In genomic region chr22:23837911-23838685, GRCh38 we compare ENCODE assay signal across 8 cellular contexts. TPM values are rescaled to one million over a fixed set of nuclear protein-coding genes. Genes with fewer than 3 reads are reported as not detected.
A peak's percentile ranks its signal among the peaks of the same experiment; 100 is the strongest.
DNase-seq lines count a peak whose midpoint lies in the region; ATAC-seq and TF ChIP-seq lines count a peak whose summit lies in the region.

No MANE protein-coding gene starts in this region.

- peak overlapping the region in 1 of 2 donors; percentile 83 for H3K4me3 ChIP-seq in CD4-positive, alpha-beta memory T cell (ENCODE audit: low read length in 2 of 2)
- H3K4me3 ChIP-seq in hepatocyte (no peak overlapping the region), suprapubic skin (peak overlapping the region; percentile 44)

- H3K27me3 ChIP-seq in CD4-positive, alpha-beta memory T cell (ENCODE audit: insufficient read depth, low read length): no peaks in the 10 kb centered on the region
- H3K27me3 ChIP-seq in hepatocyte (no peaks in the 10 kb centered on the region), suprapubic skin (no peaks in the 10 kb centered on the region)

- no peak for TF ChIP-seq EP300 in suprapubic skin (IDR thresholded peaks at IDR 0.05)

- peak overlapping the region; percentile 24 for H3K27ac ChIP-seq in CD4-positive, alpha-beta memory T cell (ENCODE audit: low read depth, low read length)
- no peak overlapping the region for H3K27ac ChIP-seq in hepatocyte
- no peak overlapping the region for H3K27ac ChIP-seq in suprapubic skin

- no peaks in the 10 kb centered on the region for H3K79me2 ChIP-seq in hepatocyte

- no peak overlapping the region for H2AFZ ChIP-seq in hepatocyte

- peaks cover 14 to 30% (median 20%) of the 10 kb centered on the region in 4 donors for H3K4me1 Mint-ChIP-seq in CD4-positive, alpha-beta memory T cell

- H3K9me3 ChIP-seq in CD4-positive, alpha-beta memory T cell (ENCODE audit: control insufficient read depth in 1 of 2, low read length in 2 of 2): no peaks in the 10 kb centered on the region
- no peaks in the 10 kb centered on the region for H3K9me3 ChIP-seq in hepatocyte (ENCODE audit: low read depth)
- no peaks in the 10 kb centered on the region for H3K9me3 ChIP-seq in suprapubic skin

- peak overlapping the region; percentile 85 to 96 (median 90) for H3K4me3 Mint-ChIP-seq in CD4-positive, alpha-beta memory T cell

- H3K27ac Mint-ChIP-seq in CD4-positive, alpha-beta memory T cell: peak overlapping the region; percentile 83 to 93 (median 88)

- no peak for DNase-seq in CD4-positive, alpha-beta memory T cell
- no peak for DNase-seq in hepatocyte (ENCODE audit: low spot score)
- DNase-seq in suprapubic skin (ENCODE audit: low spot score in 2 of 2): no peak
- DNase-seq in NCI-H1105 (lab: John Stamatoyannopoulos, UW): no peak
- no peak for DNase-seq in activated effector memory CD4-positive, alpha-beta T cell treated with anti-CD3 and anti-CD28 coated beads, Interleukin-2, amount 50 U/mL, for 16 hours
- DNase-seq in midbrain (lab: John Stamatoyannopoulos, UW): no peak

- intact Hi-C loops in CD4-positive, alpha-beta memory T cell (cut with micrococcal nuclease): loop anchor here (2.0 to 10.0 kb wide), 3 partner anchors 65 to 143 kb away; partner anchors contain the start of genes MMP11 and RGL4

- H3K4me1 ChIP-seq in CD4-positive, alpha-beta memory T cell (ENCODE audit: insufficient read depth, low read length): peaks cover 14% of the 10 kb centered on the region
- H3K4me1 ChIP-seq in hepatocyte (ENCODE audit: insufficient read depth) (peaks cover 25% of the 10 kb centered on the region), suprapubic skin (peaks cover 29% of the 10 kb centered on the region)

- peak; percentile 4 for ATAC-seq in GM21528 (IDR thresholded peaks at IDR 0.05; ENCODE audit: low FRiP score, unreplicated experiment)

- H3K36me3 ChIP-seq in CD4-positive, alpha-beta memory T cell (ENCODE audit: insufficient read depth, low read length): peaks cover 10% of the 10 kb centered on the region
- no peaks in the 10 kb centered on the region for H3K36me3 ChIP-seq in hepatocyte (replicated peaks; ENCODE audit: insufficient read depth, low read depth)
- H3K36me3 ChIP-seq in suprapubic skin: peaks cover 27% of the 10 kb centered on the region

- no peak for TF ChIP-seq CTCF in hepatocyte (IDR thresholded peaks at IDR 0.05; ENCODE audit: poor library complexity)
- no peak for TF ChIP-seq CTCF in suprapubic skin (IDR thresholded peaks at IDR 0.05)

- peak; percentile 21; the same call in 1 of the 2 replicates for TF ChIP-seq POLR2A in Raji (IDR thresholded peaks at IDR 0.05; ENCODE audit: insufficient read depth, low read depth, low read length)
- TF ChIP-seq POLR2A in suprapubic skin (IDR thresholded peaks at IDR 0.05): no peak

- POLR2A ChIA-PET in CD4-positive, alpha-beta memory T cell (lab: Charles Lee; ENCODE audit: partially characterized antibody): interaction anchor here (1.0 to 1.9 kb wide), 2 partner anchors 20 to 56 kb away, joined by 3 to 16 read pairs; partner anchors contain the start of genes MIF and SLC2A11

- no peaks in the 10 kb centered on the region for H4K20me1 ChIP-seq in hepatocyte (ENCODE audit: insufficient read depth, poor library complexity, severe bottlenecking)

- H3K9me3 Mint-ChIP-seq in CD4-positive, alpha-beta memory T cell: peaks cover 0 to 3% (median 0%) of the 10 kb centered on the region in 8 donors

- no peaks in the 10 kb centered on the region for H3K27me3 Mint-ChIP-seq in CD4-positive, alpha-beta memory T cell

- WGBS in hepatocyte (ENCODE audit: low lambda C conversion rate, missing lambda C conversion rate): 34% methylated on average over 41 of the region's 41 CpGs
- 58% methylated on average over 23 of the region's 41 CpGs for WGBS in suprapubic skin

- H3K4me2 ChIP-seq in hepatocyte: peak overlapping the region; percentile 81

- no peaks in the 10 kb centered on the region for H3K9me2 ChIP-seq in hepatocyte (replicated peaks; ENCODE audit: insufficient read depth)

- peaks cover 0 to 8% of the 10 kb centered on the region in 2 donors for H3K36me3 Mint-ChIP-seq in CD4-positive, alpha-beta memory T cell

- CTCF ChIA-PET in CD4-positive, alpha-beta memory T cell (lab: Charles Lee; ENCODE audit: partially characterized antibody): no interaction called here

RNA-seq across cellular contexts. Expression of gene DERL3, which starts 0.7 kb away (rescaled TPM):
- 1 to 10 TPM; 1.9 to 2.9 TPM for total RNA-seq in CD4-positive, alpha-beta memory T cell
- 1 to 10 TPM in 1 of 2 donors, under 1 TPM in 1; 0.25 to 1.5 TPM for polyA plus RNA-seq in CD4-positive, alpha-beta memory T cell
- total RNA-seq in hepatocyte (1.6 and 1.8 TPM in 2 replicates), suprapubic skin (under 1 TPM in 3 of 4 donors, not detected in 1; 0.34 to 0.94 (median 0.56) TPM)
- 5.1 and 6.1 TPM in 2 replicates for polyA plus RNA-seq in hepatocyte

RNA-seq across cellular contexts. Expression of gene SLC2A11, which starts 19.6 kb away (rescaled TPM):
- total RNA-seq in CD4-positive, alpha-beta memory T cell: 10 to 100 TPM; 24.5 to 27.2 TPM
- polyA plus RNA-seq in CD4-positive, alpha-beta memory T cell: 1 to 10 TPM; 3.9 to 5.0 TPM
- total RNA-seq in hepatocyte (11.6 and 15.0 TPM in 2 replicates), suprapubic skin (10 to 100 TPM in 2 of 4 donors, 1 to 10 TPM in 2; 3.2 to 12.5 (median 8.7) TPM)
- 15.0 and 20.9 TPM in 2 replicates for polyA plus RNA-seq in hepatocyte

RNA-seq across cellular contexts. Expression of gene SMARCB1, which starts 51.3 kb away (rescaled TPM):
- total RNA-seq in CD4-positive, alpha-beta memory T cell: 10 to 100 TPM; 41.2 to 42.3 TPM
- polyA plus RNA-seq in CD4-positive, alpha-beta memory T cell: 10 to 100 TPM; 36.6 to 46.0 TPM
- total RNA-seq in hepatocyte (84.3 and 88.2 TPM in 2 replicates), suprapubic skin (10 to 100 TPM; 54.2 to 73.9 (median 61.3) TPM)
- 103 and 120 TPM in 2 replicates for polyA plus RNA-seq in hepatocyte

RNA-seq across cellular contexts. Expression of gene MIF, which starts 56.1 kb away (rescaled TPM):
- total RNA-seq in CD4-positive, alpha-beta memory T cell: 100 to 1,000 TPM; 208 to 217 TPM
- 1,000 to 10,000 TPM; 1,156 to 1,346 TPM for polyA plus RNA-seq in CD4-positive, alpha-beta memory T cell
- total RNA-seq in hepatocyte (240 and 306 TPM in 2 replicates), suprapubic skin (100 to 1,000 TPM; 261 to 363 (median 313) TPM)
- polyA plus RNA-seq in hepatocyte: 2,070 and 2,177 TPM in 2 replicates
